In genomic region chr18:28438381-28438780, GRCh38 we compare ENCODE assay signal across 29 cellular contexts.
"Had no signal": no experiment of that assay in that cellular context is flagged by ENCODE, and none has a peak within 500 bp of the region (broad histone marks: within the 10 kb centered on the region; RNA-seq: fewer than 3 reads in every experiment).

No MANE protein-coding gene starts in this region.

- DNase-seq: stimulated activated CD4-positive, alpha-beta T cell treated with anti-CD3 and anti-CD28 coated beads, Interleukin-2, amount 100 ng/mL, for 48 hours; stimulated activated CD4-positive, alpha-beta T cell treated with anti-CD3 and anti-CD28 coated beads, Interleukin-4, amount 100 ng/mL, for 1 hour; stimulated activated CD4-positive, alpha-beta T cell treated with anti-CD3 and anti-CD28 coated beads, Interleukin-4, amount 100 ng/mL, for 24 hours; stimulated activated CD4-positive, alpha-beta T cell treated with anti-CD3 and anti-CD28 coated beads, Interleukin-4, amount 100 ng/mL, for 4 hours; stimulated activated CD8-positive, alpha-beta memory T cell treated with anti-CD3 and anti-CD28 coated beads, Interleukin-4, amount 100 ng/mL, for 48 hours; stimulated activated naive B cell treated with anti-CD40 and anti-IgM and Interleukin-4, amounts not matched to agents 10 μg/mL and 1 μg/mL and 100 μg/mL, for 72 hours; stimulated activated naive CD4-positive, alpha-beta T cell; stimulated activated naive CD4-positive, alpha-beta T cell treated with Interleukin-2 at 50 U/mL for 16 hours; stimulated activated naive CD8-positive, alpha-beta T cell treated with anti-CD3 and anti-CD28 coated beads, Interleukin-15, amount 100 ng/mL, for 72 hours; stimulated activated naive CD8-positive, alpha-beta T cell treated with anti-CD3 and anti-CD28 coated beads, Interleukin-15, Interleukin-2, amounts not matched to agents 100 U/mL and 50 U/mL, for 24 hours; stomach; substantia nigra; testis; thyroid gland; tibial artery; transverse colon; trophoblast cell; upper lobe of left lung; upper lobe of right lung; uterus had no signal

- H3K27ac ChIP-seq: stomach, suprapubic skin, testis, thoracic aorta, thyroid gland, tibial artery, tibial nerve, transverse colon, upper lobe of left lung, upper lobe of right lung, uterus, vagina had no signal

- H3K27me3 Mint-ChIP-seq: stimulated activated memory B cell treated with anti-CD40 and anti-IgM and Interleukin-4, amounts not matched to agents 10 μg/mL and 1 μg/mL and 100 μg/mL, for 72 hours; stimulated activated naive B cell treated with anti-CD40 and anti-IgM and Interleukin-4, amounts not matched to agents 10 μg/mL and 1 μg/mL and 100 μg/mL, for 72 hours; stimulated activated naive CD8-positive, alpha-beta T cell treated with anti-CD3 and anti-CD28 coated beads, Interleukin-15, amount 100 ng/mL, for 72 hours; stimulated activated naive CD8-positive, alpha-beta T cell treated with anti-CD3 and anti-CD28 coated beads, Interleukin-15, Interleukin-2, amounts not matched to agents 100 ng/mL and 50 ng/mL, for 24 hours; type B pancreatic cell had no signal

- H3K4me1 Mint-ChIP-seq: stimulated activated effector memory CD8-positive, alpha-beta T cell treated with anti-CD3 and anti-CD28 coated beads, Interleukin-12 subunit alpha, Interleukin-12 subunit beta, amount 100 ng/mL, for 72 hours; stimulated activated memory B cell treated with anti-CD40 and anti-IgM and Interleukin-4, amounts not matched to agents 10 μg/mL and 1 μg/mL and 100 μg/mL, for 72 hours; stimulated activated naive B cell treated with anti-CD40 and anti-IgM and Interleukin-4, amounts not matched to agents 10 μg/mL and 1 μg/mL and 100 μg/mL, for 72 hours; stimulated activated naive CD8-positive, alpha-beta T cell treated with anti-CD3 and anti-CD28 coated beads, Interleukin-15, amount 100 ng/mL, for 72 hours had no signal

- H3K36me3 ChIP-seq: stomach, suprapubic skin, thoracic aorta, thyroid gland, tibial artery, tibial nerve, transverse colon, upper lobe of left lung, upper lobe of right lung, uterus, vagina had no signal

- H3K27me3 ChIP-seq: stomach, suprapubic skin, testis, thyroid gland, tibial artery, tibial nerve, transverse colon, upper lobe of left lung, upper lobe of right lung, uterus, vagina had no signal

- H3K9me3 ChIP-seq: suprapubic skin, testis, thyroid gland, tibial artery, transverse colon, upper lobe of left lung, upper lobe of right lung, uterus, vagina had no signal

- H3K4me1 ChIP-seq: stomach, suprapubic skin, testis, thyroid gland, tibial artery, tibial nerve, transverse colon, upper lobe of left lung, upper lobe of right lung, uterus, vagina had no signal

- H3K27ac Mint-ChIP-seq: stimulated activated effector memory CD8-positive, alpha-beta T cell treated with anti-CD3 and anti-CD28 coated beads, Interleukin-12 subunit alpha, Interleukin-12 subunit beta, amount 100 ng/mL, for 72 hours; stimulated activated memory B cell treated with anti-CD40 and anti-IgM and Interleukin-4, amounts not matched to agents 10 μg/mL and 1 μg/mL and 100 μg/mL, for 72 hours; stimulated activated naive B cell treated with anti-CD40 and anti-IgM and Interleukin-4, amounts not matched to agents 10 μg/mL and 1 μg/mL and 100 μg/mL, for 72 hours; stimulated activated naive CD8-positive, alpha-beta T cell treated with anti-CD3 and anti-CD28 coated beads, Interleukin-15, amount 100 ng/mL, for 72 hours; stimulated activated naive CD8-positive, alpha-beta T cell treated with anti-CD3 and anti-CD28 coated beads, Interleukin-15, Interleukin-2, amounts not matched to agents 100 ng/mL and 50 ng/mL, for 24 hours; type B pancreatic cell had no signal

- H3K4me3 ChIP-seq: stomach, suprapubic skin, testis, thoracic aorta, thyroid gland, tibial artery, tibial nerve, transverse colon, upper lobe of left lung, upper lobe of right lung, uterus, vagina had no signal

- FAIRE-seq: urothelium cell line had no signal

- H3K4me3 Mint-ChIP-seq: stimulated activated effector memory CD8-positive, alpha-beta T cell treated with anti-CD3 and anti-CD28 coated beads, Interleukin-12 subunit alpha, Interleukin-12 subunit beta, amount 100 ng/mL, for 72 hours; stimulated activated memory B cell treated with anti-CD40 and anti-IgM and Interleukin-4, amounts not matched to agents 10 μg/mL and 1 μg/mL and 100 μg/mL, for 72 hours; stimulated activated naive B cell treated with anti-CD40 and anti-IgM and Interleukin-4, amounts not matched to agents 10 μg/mL and 1 μg/mL and 100 μg/mL, for 72 hours; stimulated activated naive CD8-positive, alpha-beta T cell treated with anti-CD3 and anti-CD28 coated beads, Interleukin-15, amount 100 ng/mL, for 72 hours; stimulated activated naive CD8-positive, alpha-beta T cell treated with anti-CD3 and anti-CD28 coated beads, Interleukin-15, Interleukin-2, amounts not matched to agents 100 ng/mL and 50 ng/mL, for 24 hours; type B pancreatic cell had no signal

- ATAC-seq: stimulated activated effector memory CD8-positive, alpha-beta T cell treated with anti-CD3 and anti-CD28 coated beads, Interleukin-12 subunit alpha, Interleukin-12 subunit beta, amount 100 ng/mL, for 72 hours; stimulated activated memory B cell treated with anti-CD40 and anti-IgM and Interleukin-4, amounts not matched to agents 10 μg/mL and 1 μg/mL and 100 μg/mL, for 72 hours; stimulated activated naive B cell treated with anti-CD40 and anti-IgM and Interleukin-4, amounts not matched to agents 10 μg/mL and 1 μg/mL and 100 μg/mL, for 72 hours; stimulated activated naive CD8-positive, alpha-beta T cell treated with anti-CD3 and anti-CD28 coated beads, Interleukin-15, amount 100 ng/mL, for 72 hours; stimulated activated naive CD8-positive, alpha-beta T cell treated with anti-CD3 and anti-CD28 coated beads, Interleukin-15, Interleukin-2, amounts not matched to agents 100 U/mL and 50 U/mL, for 24 hours; upper lobe of right lung had no signal

- H3K36me3 Mint-ChIP-seq: stimulated activated effector memory CD8-positive, alpha-beta T cell treated with anti-CD3 and anti-CD28 coated beads, Interleukin-12 subunit alpha, Interleukin-12 subunit beta, amount 100 ng/mL, for 72 hours; stimulated activated memory B cell treated with anti-CD40 and anti-IgM and Interleukin-4, amounts not matched to agents 10 μg/mL and 1 μg/mL and 100 μg/mL, for 72 hours; stimulated activated naive B cell treated with anti-CD40 and anti-IgM and Interleukin-4, amounts not matched to agents 10 μg/mL and 1 μg/mL and 100 μg/mL, for 72 hours; type B pancreatic cell had no signal
